8 cellular contexts compared by ENCODE assay signal in the genomic region with DNA sequence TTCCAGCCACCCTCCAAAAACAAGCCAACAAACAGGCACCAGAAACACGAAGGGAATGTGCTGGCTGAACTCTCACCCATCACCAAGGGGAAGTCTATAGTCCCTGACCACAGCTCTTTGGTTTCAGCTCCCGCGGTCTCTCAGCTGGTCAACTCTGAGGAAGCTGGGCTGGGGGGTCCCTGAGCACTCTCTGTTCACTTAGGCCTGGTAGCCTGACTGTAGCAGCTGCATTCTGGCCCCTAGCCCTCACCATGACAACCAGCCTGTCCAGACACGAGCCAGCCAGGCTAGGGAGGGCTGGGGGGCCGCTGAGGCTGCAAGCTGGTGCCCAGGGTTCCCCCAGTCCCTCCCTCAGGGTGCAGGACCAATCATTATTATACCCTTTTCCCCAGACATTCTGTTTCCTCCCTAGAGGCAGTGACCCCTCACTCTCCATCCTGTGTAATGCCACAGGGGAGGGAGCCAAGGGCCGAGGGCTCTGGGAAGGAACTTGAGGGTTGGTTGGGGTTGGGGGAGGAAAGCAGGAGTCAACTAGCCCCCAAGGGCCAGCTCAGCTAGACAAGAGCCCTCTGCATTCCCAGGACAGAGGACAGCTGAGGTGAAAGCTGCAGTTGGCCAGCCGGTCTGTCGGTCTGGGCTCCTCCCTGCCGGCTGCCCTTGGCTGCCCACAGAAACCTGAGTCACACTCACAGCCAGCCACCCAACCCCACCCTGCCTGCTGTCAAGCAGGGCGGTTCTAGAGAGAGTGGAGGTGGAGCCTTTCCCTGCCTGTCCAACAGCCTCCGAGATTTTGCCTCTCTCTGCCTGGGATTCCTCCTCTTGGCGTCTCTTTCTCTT. TPM values are rescaled to one million over a fixed set of nuclear protein-coding genes. Genes with fewer than 3 reads are reported as not detected.
A peak's percentile ranks its signal among the peaks of the same experiment; 100 is the strongest.
DNase-seq lines count a peak whose midpoint lies in the region; ATAC-seq, FAIRE-seq and TF ChIP-seq lines count a peak whose summit lies in the region.

No MANE protein-coding gene starts in this region.

- no peaks in the 10 kb centered on the region for H3K9me3 ChIP-seq in CD8-positive, alpha-beta T cell (ENCODE audit: low read length)

- no peaks in the 10 kb centered on the region for H3K36me3 ChIP-seq in CD8-positive, alpha-beta T cell (ENCODE audit: insufficient read depth, low read length)

- FAIRE-seq in endometrium (lab: Jason Lieb, UNC): peak; percentile 45

- H3K4me3 Mint-ChIP-seq in CD8-positive, alpha-beta T cell: peak overlapping the region; percentile 99
- no peak overlapping the region for H3K4me3 Mint-ChIP-seq in mesothelial cell of epicardium

- H3K9me3 Mint-ChIP-seq in CD8-positive, alpha-beta T cell: no peaks in the 10 kb centered on the region
- H3K9me3 Mint-ChIP-seq in mesothelial cell of epicardium: no peaks in the 10 kb centered on the region

- POLR2A ChIA-PET in CD8-positive, alpha-beta T cell (lab: Charles Lee): interaction anchor here (1.2 to 5.0 kb wide), 10 partner anchors 10 to 157 kb away, joined by 3 to 78 read pairs (median 7); partner anchors contain the start of gene THRAP3

- no peaks in the 10 kb centered on the region for H3K27me3 Mint-ChIP-seq in CD8-positive, alpha-beta T cell (ENCODE audit: low read depth)
- H3K27me3 Mint-ChIP-seq in mesothelial cell of epicardium (ENCODE audit: low read depth): no peaks in the 10 kb centered on the region

- H3K27me3 ChIP-seq in CD8-positive, alpha-beta T cell (ENCODE audit: insufficient read depth, low read length): no peaks in the 10 kb centered on the region

- H3K36me3 Mint-ChIP-seq in CD8-positive, alpha-beta T cell: peaks cover 6% of the 10 kb centered on the region
- H3K36me3 Mint-ChIP-seq in mesothelial cell of epicardium: peaks cover 9% of the 10 kb centered on the region

- H3K4me1 Mint-ChIP-seq in CD8-positive, alpha-beta T cell (ENCODE audit: low read depth): peaks cover 76% of the 10 kb centered on the region
- peaks cover 48% of the 10 kb centered on the region for H3K4me1 Mint-ChIP-seq in mesothelial cell of epicardium

- H3K27ac Mint-ChIP-seq in CD8-positive, alpha-beta T cell: peak overlapping the region; percentile 100
- peak overlapping the region; percentile 96 for H3K27ac Mint-ChIP-seq in mesothelial cell of epicardium

- peak overlapping the region; percentile 69 for H3K27ac ChIP-seq in CD8-positive, alpha-beta T cell (ENCODE audit: low read depth, low read length)

- no peak for TF ChIP-seq CTCF in CD8-positive, alpha-beta T cell (IDR thresholded peaks at IDR 0.05)
- TF ChIP-seq CTCF in mesothelial cell of epicardium (IDR thresholded peaks at IDR 0.05; ENCODE audit: unreplicated experiment): no peak

- peak; percentile 21 for ATAC-seq in CD8-positive, alpha-beta T cell
- peak; percentile 21 for ATAC-seq in GM19468 (IDR thresholded peaks at IDR 0.05; ENCODE audit: extremely low read depth, unreplicated experiment)

- CTCF ChIA-PET in CD8-positive, alpha-beta T cell (lab: Charles Lee): interaction anchor here (0.7 to 10.1 kb wide), 29 partner anchors 11 to 219 kb away, joined by 3 to 245 read pairs (median 5); partner anchors contain the start of gene THRAP3

- peaks cover 62% of the 10 kb centered on the region for H3K4me1 ChIP-seq in CD8-positive, alpha-beta T cell (ENCODE audit: insufficient read depth, low read length)

- intact Hi-C loops in CD8-positive, alpha-beta T cell (cut with DNase I, micrococcal nuclease): loop anchor here in 1 of 2 experiments (10.0 kb wide), 1 partner anchor 966 kb away; no protein-coding TSS in a partner anchor

- H3K4me3 ChIP-seq in CD8-positive, alpha-beta T cell (ENCODE audit: low read depth, low read length): peak overlapping the region; percentile 73

- peak; percentile 29 to 79 (median 69) for DNase-seq in CD8-positive, alpha-beta T cell
- DNase-seq in HT-29 (ENCODE audit: low spot score) (peak; percentile 95), NOMO-1 treated with DMSO at 0.1 percent for 48 hours (lab: John Stamatoyannopoulos, UW; ENCODE audit: unreplicated experiment) (peak; percentile 84), mesothelial cell of epicardium (ENCODE audit: low spot score in 2 of 2, unreplicated experiment in 2 of 2) (peak in 1 of 2 experiments; percentile 74)
- DNase-seq in activated CD8-positive, alpha-beta memory T cell treated with anti-CD3 and anti-CD28 coated beads, Interleukin-2, amount 50 U/mL, for 48 hours: peak; percentile 86
- peak; percentile 41 to 60 for DNase-seq in stimulated activated CD8-positive, alpha-beta memory T cell treated with anti-CD3 and anti-CD28 coated beads, Interleukin-4, amount 100 ng/mL, for 4 hours (ENCODE audit: low read depth in 2 of 2, low spot score in 1 of 2)

RNA-seq across cellular contexts. Expression of gene TRAPPC3, which starts 1.2 kb away (rescaled TPM):
- total RNA-seq in CD8-positive, alpha-beta T cell: 10 to 100 TPM; 18.4 to 21.6 TPM
- total RNA-seq in HT-29 (2014; rRNA removed; shearing (Covaris generic)): 65.8 and 80.9 TPM in 2 replicates
- 64.8 to 68.5 TPM (median 68.5 TPM) in 3 replicates for total RNA-seq in mesothelial cell of epicardium

RNA-seq across cellular contexts. Expression of gene MAP7D1, which starts 5.4 kb away (rescaled TPM):
- total RNA-seq in CD8-positive, alpha-beta T cell: 100 to 1,000 TPM; 113 to 117 TPM
- 76.6 and 81.5 TPM in 2 replicates for total RNA-seq in HT-29 (2014; rRNA removed; shearing (Covaris generic))
- total RNA-seq in mesothelial cell of epicardium: 97.8 to 103 TPM (median 101 TPM) in 3 replicates

RNA-seq across cellular contexts. Expression of gene COL8A2, which starts 25.5 kb away (rescaled TPM):
- under 1 TPM in 1 of 2 experiments, not detected in 1; 0.08 TPM for total RNA-seq in CD8-positive, alpha-beta T cell
- not detected in 2 replicates for total RNA-seq in HT-29 (2014; rRNA removed; shearing (Covaris generic))
- 9.0 to 10.5 TPM (median 10.4 TPM) in 3 replicates for total RNA-seq in mesothelial cell of epicardium
